ENCODE assay signal across 20 cellular contexts in genomic region chr1:21089711-21090110, GRCh38.
DNase-seq lines count a peak whose midpoint lies in the region; ATAC-seq and TF ChIP-seq lines count a peak whose summit lies in the region.
"Had no signal": no experiment of that assay in that cellular context is flagged by ENCODE, and none has a peak within 500 bp of the region (broad histone marks: within the 10 kb centered on the region; RNA-seq: fewer than 3 reads in every experiment).

No MANE protein-coding gene starts in this region.

- H3K4me1 Mint-ChIP-seq in stimulated activated memory B cell treated with anti-CD40 and anti-IgM and Interleukin-4, amounts not matched to agents 10 μg/mL and 1 μg/mL and 100 μg/mL, for 72 hours = peaks cover 34% of the 10 kb centered on the region

- no TSS peak for BruUV-seq in Panc1 (replicated peaks; lab: Mats Ljungman, UMichigan)

- DNase-seq in GF-D8 (lab: John Stamatoyannopoulos, UW) (peak; percentile 9), Panc1 (ENCODE audit: low read depth, low spot score) (no peak), hepatocyte (ENCODE audit: low spot score) (no peak), HT-29 (ENCODE audit: low spot score) (no peak)
- DNase-seq in activated naive CD4-positive, alpha-beta T cell treated with Interleukin-2 at 50 U/mL for 16 hours = no peak
- DNase-seq: activated CD8-positive, alpha-beta T cell treated with anti-CD3 and anti-CD28 coated beads for 36 hours; activated naive CD4-positive, alpha-beta T cell treated with anti-CD3 and anti-CD28 coated beads for 36 hours; activated T-cell treated with anti-CD3 and anti-CD28 coated beads, Interleukin-2, amount 50 U/mL, for 24 hours; amygdala; DMS53; head of caudate nucleus; left cardiac atrium; NCI-H1417; NCI-H524; posterior cingulate gyrus; sigmoid colon; T-helper 9 cell had no signal

- H3K36me3 ChIP-seq in Panc1 (ENCODE audit: control insufficient read depth, insufficient read depth, low read length) (peaks cover 2% of the 10 kb centered on the region; the same call in 1 of the 2 replicates), hepatocyte (replicated peaks; ENCODE audit: insufficient read depth, low read depth) (no peaks in the 10 kb centered on the region)

- peaks cover 10% of the 10 kb centered on the region for H4K20me1 ChIP-seq in hepatocyte (ENCODE audit: insufficient read depth, poor library complexity, severe bottlenecking)

- ATAC-seq in Panc1 = no peak
- no peak for ATAC-seq in stimulated activated memory B cell treated with anti-CD40 and anti-IgM and Interleukin-4, amounts not matched to agents 10 μg/mL and 1 μg/mL and 100 μg/mL, for 72 hours
- ATAC-seq in GM19397 (IDR thresholded peaks at IDR 0.05; ENCODE audit: unreplicated experiment) = no peak
- ATAC-seq: activated CD8-positive, alpha-beta T cell treated with anti-CD3 and anti-CD28 coated beads for 36 hours had no signal

- H3K9me3 ChIP-seq in Panc1 (ENCODE audit: control insufficient read depth, insufficient read depth, low read depth, low read length) (no peaks in the 10 kb centered on the region), hepatocyte (ENCODE audit: low read depth) (no peaks in the 10 kb centered on the region)
- H3K9me3 ChIP-seq: sigmoid colon had no signal

- CTCF ChIA-PET in Panc1 (lab: Charles Lee) = no interaction called here

- TF ChIP-seq CTCF in Panc1 (IDR thresholded peaks at IDR 0.05) (no peak), hepatocyte (IDR thresholded peaks at IDR 0.05; ENCODE audit: poor library complexity) (no peak)

- no peaks in the 10 kb centered on the region for H3K27me3 ChIP-seq in Panc1 (ENCODE audit: control insufficient read depth, insufficient read depth, low read length)
- H3K27me3 ChIP-seq in hepatocyte = no peaks in the 10 kb centered on the region
- H3K27me3 ChIP-seq: sigmoid colon had no signal

- POLR2A ChIA-PET in Panc1 (lab: Charles Lee) = no interaction called here

- in situ Hi-C loops in Panc1 (cut with HindIII; ENCODE audit: low pct_unique_long_range_greater_than_20kb, low sequenced_read_pairs) = no loop called here

- peak overlapping the region; percentile 45; the same call in 1 of the 2 replicates for H3K27ac ChIP-seq in Panc1 (ENCODE audit: low read length)
- peak overlapping the region; percentile 2 for H3K27ac ChIP-seq in hepatocyte
- H3K27ac ChIP-seq: RWPE1 had no signal

- no peak overlapping the region for H3K4me3 ChIP-seq in Panc1 (ENCODE audit: low read depth in 2 of 2, low read length in 2 of 2)
- H3K4me3 ChIP-seq in hepatocyte = no peak overlapping the region
- H3K4me3 ChIP-seq: sigmoid colon had no signal

- no peaks in the 10 kb centered on the region for H3K9me3 Mint-ChIP-seq in stimulated activated memory B cell treated with anti-CD40 and anti-IgM and Interleukin-4, amounts not matched to agents 10 μg/mL and 1 μg/mL and 100 μg/mL, for 72 hours
- H3K9me3 Mint-ChIP-seq: activated T-cell treated with anti-CD3 and anti-CD28 coated beads, Interleukin-2, amount 50 U/mL, for 24 hours had no signal

- peak overlapping the region; percentile 69 for H3K27ac Mint-ChIP-seq in stimulated activated memory B cell treated with anti-CD40 and anti-IgM and Interleukin-4, amounts not matched to agents 10 μg/mL and 1 μg/mL and 100 μg/mL, for 72 hours
- H3K27ac Mint-ChIP-seq: activated CD8-positive, alpha-beta T cell treated with anti-CD3 and anti-CD28 coated beads for 36 hours; activated naive CD4-positive, alpha-beta T cell treated with anti-CD3 and anti-CD28 coated beads for 36 hours; activated T-cell treated with anti-CD3 and anti-CD28 coated beads, Interleukin-2, amount 50 U/mL, for 24 hours had no signal

- intact Hi-C loops in Panc1 (cut with micrococcal nuclease; ENCODE audit: unreplicated experiment) = no loop called here

- H3K27me3 Mint-ChIP-seq in stimulated activated memory B cell treated with anti-CD40 and anti-IgM and Interleukin-4, amounts not matched to agents 10 μg/mL and 1 μg/mL and 100 μg/mL, for 72 hours = no peaks in the 10 kb centered on the region
- H3K27me3 Mint-ChIP-seq: activated CD8-positive, alpha-beta T cell treated with anti-CD3 and anti-CD28 coated beads for 36 hours; activated T-cell treated with anti-CD3 and anti-CD28 coated beads, Interleukin-2, amount 50 U/mL, for 24 hours had no signal

- H3K79me2 ChIP-seq in hepatocyte = peaks cover 57% of the 10 kb centered on the region

- no peak overlapping the region for H3K4me3 Mint-ChIP-seq in stimulated activated memory B cell treated with anti-CD40 and anti-IgM and Interleukin-4, amounts not matched to agents 10 μg/mL and 1 μg/mL and 100 μg/mL, for 72 hours
- H3K4me3 Mint-ChIP-seq: activated CD8-positive, alpha-beta T cell treated with anti-CD3 and anti-CD28 coated beads for 36 hours; activated naive CD4-positive, alpha-beta T cell treated with anti-CD3 and anti-CD28 coated beads for 36 hours; activated T-cell treated with anti-CD3 and anti-CD28 coated beads, Interleukin-2, amount 50 U/mL, for 24 hours had no signal

- no peak overlapping the region for H3K4me2 ChIP-seq in hepatocyte

- peaks cover 8% of the 10 kb centered on the region; the same call in 1 of the 2 replicates for H3K4me1 ChIP-seq in Panc1 (ENCODE audit: control insufficient read depth, insufficient read depth, low read length)
- peaks cover 14% of the 10 kb centered on the region for H3K4me1 ChIP-seq in hepatocyte (ENCODE audit: insufficient read depth)

- H2AFZ ChIP-seq in hepatocyte = no peak overlapping the region

- peaks cover 43% of the 10 kb centered on the region for H3K36me3 Mint-ChIP-seq in stimulated activated memory B cell treated with anti-CD40 and anti-IgM and Interleukin-4, amounts not matched to agents 10 μg/mL and 1 μg/mL and 100 μg/mL, for 72 hours

- no peaks in the 10 kb centered on the region for H3K9me2 ChIP-seq in hepatocyte (replicated peaks; ENCODE audit: insufficient read depth)
